In the genomic region with DNA sequence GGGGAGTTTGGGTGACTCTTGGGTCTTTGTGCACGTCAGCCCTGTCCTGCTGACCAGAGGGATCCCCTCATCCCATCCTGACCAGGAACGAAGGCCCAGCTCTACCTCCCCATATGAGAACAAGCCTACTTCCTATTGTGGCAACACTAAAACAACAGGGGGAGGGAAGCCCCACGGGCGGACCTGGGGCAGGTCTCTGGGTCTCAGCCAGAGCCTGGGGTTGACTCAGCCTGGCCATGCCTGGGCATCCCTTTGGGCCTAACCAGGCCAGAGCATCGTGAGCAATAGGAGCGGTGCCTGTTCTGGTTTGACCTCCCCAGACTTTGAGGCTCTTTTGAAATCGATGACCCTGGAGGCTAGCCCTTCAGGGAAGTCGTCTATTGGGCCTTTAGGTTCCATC, we compare ENCODE assay signal across 10 cellular contexts. TPM values are rescaled to one million over a fixed set of nuclear protein-coding genes. Genes with fewer than 3 reads are reported as not detected.
A peak's percentile ranks its signal among the peaks of the same experiment; 100 is the strongest.
DNase-seq lines count a peak whose midpoint lies in the region; ATAC-seq, FAIRE-seq and TF ChIP-seq lines count a peak whose summit lies in the region.
"Had no signal": no experiment of that assay in that cellular context is flagged by ENCODE, and none has a peak within 500 bp of the region (broad histone marks: within the 10 kb centered on the region; RNA-seq: fewer than 3 reads in every experiment).

No MANE protein-coding gene starts in this region.

- H3K4me2 ChIP-seq in H1 (ENCODE audit: insufficient read depth in 1 of 2, low read depth in 2 of 2, low read length in 2 of 2) (no peak overlapping the region), PC-9 (no peak overlapping the region)
- H3K4me2 ChIP-seq: A549 had no signal

- 0 out of 2 replicates have a peak overlapping the region, but pooled peaks have one; percentile 66 for H2BK5ac ChIP-seq in H1 (ENCODE audit: low read depth, low read length)

- peaks cover 37% of the 10 kb centered on the region for H3K36me3 Mint-ChIP-seq in activated CD4-positive, alpha-beta T cell treated with anti-CD3 and anti-CD28 coated beads for 36 hours (ENCODE audit: low read depth)
- H3K36me3 Mint-ChIP-seq in stimulated activated naive B cell treated with anti-CD40 and anti-IgM and Interleukin-4, amounts not matched to agents 10 μg/mL and 1 μg/mL and 100 μg/mL, for 72 hours = peaks cover 21 to 48% of the 10 kb centered on the region in 2 donors

- no peak overlapping the region for H3K23ac ChIP-seq in H1 (ENCODE audit: insufficient read length)

- no peak for TF ChIP-seq EP300 in H1 (IDR thresholded peaks at IDR 0.05; ENCODE audit: borderline replicate concordance in 1 of 2, low read depth in 2 of 2, low read length in 2 of 2)

- no peak overlapping the region for H3K14ac ChIP-seq in H1 (ENCODE audit: insufficient read length)

- TF ChIP-seq CTCF in Peyer's patch (IDR thresholded peaks at IDR 0.05) (no peak), H1 (IDR thresholded peaks at IDR 0.05; ENCODE audit: control extremely low read depth in 1 of 3, insufficient read depth in 1 of 3, low read depth in 1 of 3, low read length in 3 of 3) (no peak), PC-9 (conservative IDR thresholded peaks at IDR 0.05) (no peak)

- DNase-seq in activated CD4-positive, alpha-beta T cell treated with anti-CD3 and anti-CD28 coated beads for 36 hours = peak; percentile 31
- DNase-seq in activated CD4-positive, alpha-beta T cell treated with anti-CD3 and anti-CD28 coated beads for 1 hour = no peak
- DNase-seq in Peyer's patch (no peak), H1 (ENCODE audit: low read depth in 1 of 2, low spot score in 2 of 2) (no peak), PC-9 (no peak), GM19240 (ENCODE audit: insufficient read length, low spot score) (no peak)
- no peak for DNase-seq in stimulated activated naive B cell treated with anti-CD40 and anti-IgM and Interleukin-4, amounts not matched to agents 10 μg/mL and 1 μg/mL and 100 μg/mL, for 72 hours
- DNase-seq: NCI-H2171 had no signal

- 93% methylated on average over 8 of the region's 8 CpGs; no CpG with 5 or more reads in 1 of the 2 experiments for WGBS in H1 (ENCODE audit: extremely low coverage in 1 of 2, insufficient coverage in 1 of 2, insufficient read length in 1 of 2, insufficient replicate concordance in 2 of 2, low coverage in 1 of 2, low lambda C conversion rate in 2 of 2, missing lambda C conversion rate in 1 of 2), 2 experiments

- no peak overlapping the region for H3K18ac ChIP-seq in H1 (ENCODE audit: extremely low read depth, low read length)

- peaks cover 10% of the 10 kb centered on the region for H3K79me1 ChIP-seq in H1 (ENCODE audit: low read depth, low read length)

- H2BK12ac ChIP-seq in H1 (ENCODE audit: low read depth, low read length) = no peak overlapping the region

- no peak overlapping the region for H4K5ac ChIP-seq in H1 (ENCODE audit: insufficient read length, low read depth, low read length)

- H3F3A ChIP-seq in PC-9 (ENCODE audit: insufficient read depth, low read depth) = no peaks in the 10 kb centered on the region

- no TSS peak for BruUV-seq in PC-9 (replicated peaks; lab: Mats Ljungman, UMichigan)

- H4K8ac ChIP-seq in H1 (ENCODE audit: extremely low read depth, insufficient read depth, low read length) = no peak overlapping the region; the same call in 1 of the 2 replicates

- peak overlapping the region; percentile 96 for H3K27ac Mint-ChIP-seq in activated CD4-positive, alpha-beta T cell treated with anti-CD3 and anti-CD28 coated beads for 36 hours
- H3K27ac Mint-ChIP-seq in stimulated activated naive B cell treated with anti-CD40 and anti-IgM and Interleukin-4, amounts not matched to agents 10 μg/mL and 1 μg/mL and 100 μg/mL, for 72 hours = peak overlapping the region; percentile 99

- no peak overlapping the region for H3K9ac ChIP-seq in H1 (replicated peaks in 1 of 4; ENCODE audit: extremely low read depth in 1 of 4, low read depth in 3 of 4, low read length in 3 of 4)

- H2BK15ac ChIP-seq in H1 (ENCODE audit: low read length) = no peak overlapping the region

- H3K36me3 ChIP-seq in Peyer's patch (peaks cover 0 to 54% (median under 1%) of the 10 kb centered on the region in 3 donors), H1 (ENCODE audit: control insufficient read depth in 2 of 4, insufficient read depth in 4 of 4, low read length in 3 of 4) (peaks cover 0 to 6% (median 2%) of the 10 kb centered on the region in 4 experiments; a peak in 3 of 8 replicates), PC-9 (ENCODE audit: low read depth) (no peaks in the 10 kb centered on the region)

- H3K9me3 ChIP-seq in Peyer's patch (no peaks in the 10 kb centered on the region), H1 (ENCODE audit: insufficient read depth in 2 of 2, low read depth in 1 of 2, low read length in 1 of 2) (no peaks in the 10 kb centered on the region), PC-9 (ENCODE audit: insufficient read depth, low read depth) (no peaks in the 10 kb centered on the region)
- H3K9me3 ChIP-seq: A549 had no signal

- H3K9me3 Mint-ChIP-seq in activated CD4-positive, alpha-beta T cell treated with anti-CD3 and anti-CD28 coated beads for 36 hours (ENCODE audit: low read depth) = no peaks in the 10 kb centered on the region
- H3K9me3 Mint-ChIP-seq in stimulated activated naive B cell treated with anti-CD40 and anti-IgM and Interleukin-4, amounts not matched to agents 10 μg/mL and 1 μg/mL and 100 μg/mL, for 72 hours = no peaks in the 10 kb centered on the region

- no peak overlapping the region for H2AFZ ChIP-seq in H1 (ENCODE audit: low read length)
- no peak overlapping the region for H2AFZ ChIP-seq in PC-9

- TF ChIP-seq POLR2A in Peyer's patch (IDR thresholded peaks at IDR 0.05) (no peak), H1 (IDR thresholded peaks at IDR 0.05; ENCODE audit: control extremely low read depth in 1 of 2, low read depth in 2 of 2, low read length in 2 of 2) (no peak)

- H3K23me2 ChIP-seq in H1 (ENCODE audit: low read depth, low read length) = no peaks in the 10 kb centered on the region

- H3K27ac ChIP-seq in Peyer's patch (peak overlapping the region; percentile 65 to 87 (median 68)), H1 (ENCODE audit: low read depth, low read length) (no peak overlapping the region), PC-9 (no peak overlapping the region)
- H3K27ac ChIP-seq: A549 had no signal

- no peaks in the 10 kb centered on the region for H3K27me3 Mint-ChIP-seq in activated CD4-positive, alpha-beta T cell treated with anti-CD3 and anti-CD28 coated beads for 36 hours
- no peaks in the 10 kb centered on the region for H3K27me3 Mint-ChIP-seq in stimulated activated naive B cell treated with anti-CD40 and anti-IgM and Interleukin-4, amounts not matched to agents 10 μg/mL and 1 μg/mL and 100 μg/mL, for 72 hours

- CTCF ChIA-PET in activated CD4-positive, alpha-beta T cell treated with anti-CD3 and anti-CD28 coated beads for 36 hours (lab: Charles Lee) = interaction anchor here (1.0 to 1.5 kb wide), 2 partner anchors 19 kb away, joined by 3 to 4 read pairs; no protein-coding TSS in a partner anchor
- CTCF ChIA-PET in H1 (lab: Charles Lee; ENCODE audit: partially characterized antibody) (interaction anchor here (1.1 to 3.5 kb wide), 2 partner anchors 8 to 315 kb away, joined by 3 to 24 read pairs; no protein-coding TSS in a partner anchor), PC-9 (lab: Charles Lee) (no interaction called here)

- POLR2A ChIA-PET in activated CD4-positive, alpha-beta T cell treated with anti-CD3 and anti-CD28 coated beads for 36 hours (lab: Charles Lee) = no interaction called here
- POLR2A ChIA-PET in H1 (lab: Charles Lee; ENCODE audit: partially characterized antibody) (interaction anchor here (1.0 kb wide), 1 partner anchor 9 kb away, joined by 3 read pairs; no protein-coding TSS in a partner anchor), PC-9 (lab: Charles Lee; ENCODE audit: unreplicated experiment) (no interaction called here)

- no peak for ATAC-seq in activated CD4-positive, alpha-beta T cell treated with anti-CD3 and anti-CD28 coated beads for 36 hours
- ATAC-seq in stimulated activated naive B cell treated with anti-CD40 and anti-IgM and Interleukin-4, amounts not matched to agents 10 μg/mL and 1 μg/mL and 100 μg/mL, for 72 hours (replicated peaks) = no peak
- ATAC-seq in HG03045 (IDR thresholded peaks at IDR 0.05; ENCODE audit: unreplicated experiment) = no peak
- ATAC-seq: A549 had no signal

- intact Hi-C loops in activated CD4-positive, alpha-beta T cell treated with anti-CD3 and anti-CD28 coated beads for 36 hours (cut with DNase I, micrococcal nuclease) = no loop called here
- intact Hi-C loops in PC-9 (cut with micrococcal nuclease; ENCODE audit: unreplicated experiment) = no loop called here

- FAIRE-seq in H1 (lab: Jason Lieb, UNC) = no peak
- FAIRE-seq: A549 had no signal

- TF ChIP-seq RAD21 in H1 (IDR thresholded peaks at IDR 0.05 in 1 of 2, conservative IDR thresholded peaks at IDR 0.05 in 1 of 2; ENCODE audit: low read depth in 2 of 2, low read length in 2 of 2) = no peak

- H3K9me2 ChIP-seq in PC-9 (ENCODE audit: insufficient read depth) = no peaks in the 10 kb centered on the region

- no peak overlapping the region for H2AK5ac ChIP-seq in H1 (ENCODE audit: low read depth, low read length)

- H4K20me1 ChIP-seq in H1 (replicated peaks in 1 of 2; ENCODE audit: control insufficient read depth in 1 of 2, insufficient read depth in 2 of 2, low read length in 2 of 2) (peaks cover 5 to 19% of the 10 kb centered on the region in 2 experiments), PC-9 (ENCODE audit: insufficient read depth) (no peaks in the 10 kb centered on the region)

- peaks cover 0 to 39% (median 25%) of the 10 kb centered on the region in 4 donors for H3K4me1 ChIP-seq in Peyer's patch
- peaks cover 0 to 16% (median 6%) of the 10 kb centered on the region in 4 experiments; a peak in 6 of 7 replicates for H3K4me1 ChIP-seq in H1 (replicated peaks in 1 of 4; ENCODE audit: control insufficient read depth in 3 of 4, insufficient read depth in 4 of 4, low read length in 3 of 4)
- H3K4me1 ChIP-seq in PC-9 (replicated peaks; ENCODE audit: insufficient read depth) = no peaks in the 10 kb centered on the region

- H3K79me2 ChIP-seq in H1 (ENCODE audit: control insufficient read depth in 1 of 2, insufficient read depth in 2 of 2, low read length in 2 of 2) (no peaks in the 10 kb centered on the region), PC-9 (ENCODE audit: low read depth) (no peaks in the 10 kb centered on the region)

- H3K4me3 Mint-ChIP-seq in activated CD4-positive, alpha-beta T cell treated with anti-CD3 and anti-CD28 coated beads for 36 hours = peak overlapping the region; percentile 80
- H3K4me3 Mint-ChIP-seq in stimulated activated naive B cell treated with anti-CD40 and anti-IgM and Interleukin-4, amounts not matched to agents 10 μg/mL and 1 μg/mL and 100 μg/mL, for 72 hours = peak overlapping the region; percentile 87 to 94

- H2BK120ac ChIP-seq in H1 (replicated peaks; ENCODE audit: low read depth, low read length) = no peak overlapping the region

- no peak overlapping the region for H3K4ac ChIP-seq in H1 (replicated peaks; ENCODE audit: insufficient read length, low read depth, low read length)

- peak overlapping the region; percentile 47 to 65 (median 52) for H3K4me3 ChIP-seq in Peyer's patch
- H3K4me3 ChIP-seq in H1 (ENCODE audit: extremely low read depth in 1 of 4, insufficient read depth in 2 of 4, low read depth in 3 of 4, low read length in 4 of 4) = no peak overlapping the region
- H3K4me3 ChIP-seq in PC-9 = no peak overlapping the region
- H3K4me3 ChIP-seq: A549 had no signal

- H2BK20ac ChIP-seq in H1 (ENCODE audit: low read length) = no peak overlapping the region

- no peaks in the 10 kb centered on the region for H3K27me3 ChIP-seq in Peyer's patch
- no peaks in the 10 kb centered on the region for H3K27me3 ChIP-seq in H1 (replicated peaks in 1 of 4; ENCODE audit: control insufficient read depth in 3 of 4, extremely low read depth in 1 of 4, insufficient read depth in 3 of 4, low read length in 3 of 4)
- H3K27me3 ChIP-seq in PC-9 (ENCODE audit: insufficient read depth, low read depth) = no peaks in the 10 kb centered on the region

- no peak overlapping the region for H3K56ac ChIP-seq in H1 (replicated peaks; ENCODE audit: insufficient read length, low read depth, low read length)

- no peak overlapping the region for H4K91ac ChIP-seq in H1 (replicated peaks; ENCODE audit: insufficient read length, low read length)

- peaks cover 63% of the 10 kb centered on the region for H3K4me1 Mint-ChIP-seq in activated CD4-positive, alpha-beta T cell treated with anti-CD3 and anti-CD28 coated beads for 36 hours
- H3K4me1 Mint-ChIP-seq in stimulated activated naive B cell treated with anti-CD40 and anti-IgM and Interleukin-4, amounts not matched to agents 10 μg/mL and 1 μg/mL and 100 μg/mL, for 72 hours = peaks cover 58 to 81% of the 10 kb centered on the region in 2 donors

RNA-seq across cellular contexts. Expression of gene RPS6KA1, which starts 16.8 kb away (rescaled TPM):
- total RNA-seq in activated CD4-positive, alpha-beta T cell treated with anti-CD3 and anti-CD28 coated beads for 36 hours = 100 to 1,000 TPM; 116 to 160 TPM
- 100 to 1,000 TPM in 3 of 4 donors, 10 to 100 TPM in 1; 69.3 to 311 (median 292) TPM for total RNA-seq in Peyer's patch
- 55.0 and 56.5 TPM in 2 replicates for total RNA-seq in H1 (2021; fragmentation: NEBNext Ultra II Directional; extraction: Animal tissue kit (Norgen Biotek cat#: 25700))
- 44.3 and 48.8 TPM in 2 replicates for polyA plus RNA-seq in H1 (2011; rRNA removed)
- 46.1 TPM for polyA plus RNA-seq in H1 (2011; cell fraction: cytosol; rRNA removed)
- polyA plus RNA-seq in H1 (2011; cell fraction: nucleus; rRNA removed) = 65.0 TPM
- polyA plus RNA-seq in H1 (2012, experiment 1 of 2) = 40.0 to 54.8 TPM (median 50.7 TPM) in 4 replicates
- polyA plus RNA-seq in H1 (2012, experiment 2 of 2) = 54.0 TPM
- 33.6 TPM for polyA plus RNA-seq in H1 (2013, experiment 1 of 2)
- polyA plus RNA-seq in H1 (2013, experiment 2 of 2) = 28.5 TPM
- polyA minus RNA-seq in H1 (2011; rRNA and poly(A)+ RNA removed) = 63.2 and 67.1 TPM in 2 replicates
- 47.8 TPM for polyA minus RNA-seq in H1 (2011; cell fraction: cytosol; rRNA and poly(A)+ RNA removed)
- 43.5 TPM for polyA minus RNA-seq in H1 (2011; cell fraction: nucleus; rRNA and poly(A)+ RNA removed)
- 60.5 and 68.5 TPM in 2 replicates for total RNA-seq in PC-9 (2021)

Comparison
In these comparisons a context has a peak if more than half of its experiments do, and no peak if none do; other contexts are left out.
1. H3K27ac ChIP-seq: peak in Peyer's patch (4 of 4); none in H1 (single experiment) and PC-9 (single experiment).
2. H3K4me3 ChIP-seq: peak in Peyer's patch (4 of 4); none in H1 (0 of 4) and PC-9 (single experiment).